26 cellular contexts compared by ENCODE assay signal in genomic region chr15:55507567-55507966, GRCh38.
"Had no signal": no experiment of that assay in that cellular context is flagged by ENCODE, and none has a peak within 500 bp of the region (broad histone marks: within the 10 kb centered on the region; RNA-seq: fewer than 3 reads in every experiment).

No MANE protein-coding gene starts in this region.

- H3K27me3 ChIP-seq: colonic mucosa, dorsolateral prefrontal cortex, esophagus squamous epithelium, gastroesophageal sphincter, heart left ventricle, heart right ventricle had no signal

- H3K4me1 ChIP-seq: colonic mucosa, esophagus squamous epithelium, foreskin keratinocyte, gastroesophageal sphincter, heart left ventricle, heart right ventricle had no signal

- FAIRE-seq: colon, endometrium, endothelial cell of umbilical vein, frontal cortex had no signal

- H3K9me3 ChIP-seq: colonic mucosa, esophagus squamous epithelium, gastroesophageal sphincter had no signal

- H3K4me3 ChIP-seq: colonic mucosa, coronary artery, dorsolateral prefrontal cortex, esophagus squamous epithelium, gastroesophageal sphincter, heart left ventricle, heart right ventricle had no signal

- DNase-seq: colonic mucosa; cortex of kidney; dermis blood vessel endothelial cell; dorsolateral prefrontal cortex; effector CD4-positive, alpha-beta T cell; effector CD8-positive, alpha-beta T cell; effector memory CD4-positive, alpha-beta T cell; effector memory CD8-positive, alpha-beta T cell; endodermal cell; erythroblast; esophagus squamous epithelium; foreskin fibroblast; foreskin keratinocyte; foreskin melanocyte; glutamatergic neuron; head of caudate nucleus; heart left ventricle; heart right ventricle had no signal

- H3K36me3 ChIP-seq: colonic mucosa, esophagus squamous epithelium, gastroesophageal sphincter, heart left ventricle, heart right ventricle had no signal

- H3K27ac ChIP-seq: colonic mucosa, coronary artery, dorsolateral prefrontal cortex, epithelial cell of prostate, esophagus squamous epithelium, foreskin keratinocyte, gastroesophageal sphincter, heart left ventricle, heart right ventricle had no signal

- ATAC-seq: effector memory CD8-positive, alpha-beta T cell; esophagus mucosa; foreskin keratinocyte; gastroesophageal sphincter; heart left ventricle; heart right ventricle had no signal
